ENCODE assay signal across 10 cellular contexts in the genomic region with DNA sequence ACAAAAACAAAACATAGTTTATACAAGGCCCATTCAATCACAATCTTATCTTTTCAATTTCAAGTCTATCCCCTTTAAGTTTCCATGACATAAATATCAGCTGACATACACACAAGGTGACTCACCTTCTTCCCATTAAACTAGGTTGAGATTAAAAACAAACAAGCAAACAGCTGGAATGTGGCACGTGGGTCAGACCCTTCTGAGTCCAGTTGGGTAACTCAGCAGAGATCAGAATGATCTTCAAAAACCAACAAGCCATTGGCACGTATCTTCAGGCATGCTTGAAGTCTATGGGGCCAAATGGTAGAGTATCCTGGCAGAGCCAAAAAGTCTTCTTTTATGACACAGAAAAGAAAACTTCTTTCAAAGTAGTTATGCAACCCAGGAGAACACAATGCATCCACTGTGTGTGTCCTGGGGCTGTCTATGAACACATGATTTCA.
A peak's percentile ranks its signal among the peaks of the same experiment; 100 is the strongest.
DNase-seq lines count a peak whose midpoint lies in the region; ATAC-seq, FAIRE-seq and TF ChIP-seq lines count a peak whose summit lies in the region.
"Had no signal": no experiment of that assay in that cellular context is flagged by ENCODE, and none has a peak within 500 bp of the region (broad histone marks: within the 10 kb centered on the region; RNA-seq: fewer than 3 reads in every experiment).

No MANE protein-coding gene starts in this region.

- TF ChIP-seq POLR2A in H1 (IDR thresholded peaks at IDR 0.05; ENCODE audit: control extremely low read depth in 1 of 2, low read depth in 2 of 2, low read length in 2 of 2): no peak

- no peak overlapping the region for H3K18ac ChIP-seq in H1 (ENCODE audit: extremely low read depth, low read length)

- H2BK20ac ChIP-seq in H1 (ENCODE audit: low read length): no peak overlapping the region

- no peak overlapping the region for H4K8ac ChIP-seq in H1 (ENCODE audit: extremely low read depth, insufficient read depth, low read length)

- H3K9me3 ChIP-seq in H1 (ENCODE audit: insufficient read depth in 2 of 2, low read depth in 1 of 2, low read length in 1 of 2) (no peaks in the 10 kb centered on the region), muscle layer of duodenum (ENCODE audit: control insufficient read depth in 1 of 2, low read length in 2 of 2) (no peaks in the 10 kb centered on the region)

- H3K23ac ChIP-seq in H1 (ENCODE audit: insufficient read length): no peak overlapping the region

- no peak overlapping the region for H2BK120ac ChIP-seq in H1 (replicated peaks; ENCODE audit: low read depth, low read length)

- no peak overlapping the region for H2BK15ac ChIP-seq in H1 (ENCODE audit: low read length)

- H4K91ac ChIP-seq in H1 (replicated peaks; ENCODE audit: insufficient read length, low read length): no peak overlapping the region

- H2AK5ac ChIP-seq in H1 (ENCODE audit: low read depth, low read length): no peak overlapping the region

- DNase-seq in AG09309 (ENCODE audit: low read depth) (peak; percentile 76), LNCaP clone FGC (ENCODE audit: low read depth) (peak; percentile 95), H1 (ENCODE audit: low read depth in 1 of 2, low spot score in 2 of 2) (no peak), NOMO-1 treated with dmso at 0.1 percent for 144 hours (lab: John Stamatoyannopoulos, UW; ENCODE audit: unreplicated experiment) (no peak)
- no peak for DNase-seq in activated effector memory CD4-positive, alpha-beta T cell treated with anti-CD3 and anti-CD28 coated beads, Interleukin-2, amount 50 U/mL, for 16 hours
- DNase-seq in NK-92 treated with Interleukin-12 subunit alpha and Interleukin-12 subunit beta, amount 100 ng/mL, for 24 hours (lab: John Stamatoyannopoulos, UW): no peak
- DNase-seq: activated CD4-positive, alpha-beta T cell treated with anti-CD3 and anti-CD28 coated beads, Interleukin-2, amount 10 ng/mL, durations not matched to agents 7 days and 5 days; CD4-positive, CD25-positive, alpha-beta regulatory T cell had no signal

- no peak overlapping the region for H3K56ac ChIP-seq in H1 (replicated peaks; ENCODE audit: insufficient read length, low read depth, low read length)

- no peaks in the 10 kb centered on the region for H3K79me1 ChIP-seq in H1 (ENCODE audit: low read depth, low read length)

- H3K4me1 ChIP-seq in H1 (replicated peaks in 1 of 4; ENCODE audit: control insufficient read depth in 3 of 4, insufficient read depth in 4 of 4, low read length in 3 of 4) (peaks cover 0 to 9% (median 6%) of the 10 kb centered on the region in 4 experiments; a peak in 5 of 7 replicates), muscle layer of duodenum (ENCODE audit: control insufficient read depth in 1 of 2, insufficient read depth in 2 of 2, low read length in 2 of 2) (peaks cover 4 to 24% of the 10 kb centered on the region in 2 donors)

- TF ChIP-seq RAD21 in H1 (IDR thresholded peaks at IDR 0.05 in 1 of 2, conservative IDR thresholded peaks at IDR 0.05 in 1 of 2; ENCODE audit: low read depth in 2 of 2, low read length in 2 of 2): no peak

- H3K23me2 ChIP-seq in H1 (ENCODE audit: low read depth, low read length): no peaks in the 10 kb centered on the region

- peak overlapping the region; percentile 58 for H2AFZ ChIP-seq in H1 (ENCODE audit: low read length)

- no peak for ATAC-seq in GM18868 (IDR thresholded peaks at IDR 0.05; ENCODE audit: unreplicated experiment)

- H3K27me3 ChIP-seq in H1 (replicated peaks in 1 of 4; ENCODE audit: control insufficient read depth in 3 of 4, extremely low read depth in 1 of 4, insufficient read depth in 3 of 4, low read length in 3 of 4): no peaks in the 10 kb centered on the region
- no peaks in the 10 kb centered on the region for H3K27me3 ChIP-seq in muscle layer of duodenum (ENCODE audit: low read depth, low read length)

- TF ChIP-seq CTCF in AG09309 (IDR thresholded peaks at IDR 0.05; ENCODE audit: control insufficient read depth, insufficient read depth, low read depth, low read length, missing control alignments): no peak
- TF ChIP-seq CTCF in LNCaP clone FGC (IDR thresholded peaks at IDR 0.05; ENCODE audit: control insufficient read depth, extremely low read depth, insufficient read depth): no peak
- no peak for TF ChIP-seq CTCF in H1 (IDR thresholded peaks at IDR 0.05; ENCODE audit: control extremely low read depth in 1 of 3, insufficient read depth in 1 of 3, low read depth in 1 of 3, low read length in 3 of 3)

- H3K36me3 ChIP-seq in H1 (ENCODE audit: control insufficient read depth in 2 of 4, insufficient read depth in 4 of 4, low read length in 3 of 4): no peaks in the 10 kb centered on the region
- peaks cover 0 to 5% of the 10 kb centered on the region in 2 donors for H3K36me3 ChIP-seq in muscle layer of duodenum (ENCODE audit: control insufficient read depth in 1 of 2, insufficient read depth in 2 of 2, low read length in 2 of 2)

- no peak overlapping the region for H3K9ac ChIP-seq in H1 (replicated peaks in 1 of 4; ENCODE audit: extremely low read depth in 1 of 4, low read depth in 3 of 4, low read length in 3 of 4)

- no peak overlapping the region for H2BK5ac ChIP-seq in H1 (ENCODE audit: low read depth, low read length)

- no peak overlapping the region for H3K4me2 ChIP-seq in H1 (ENCODE audit: insufficient read depth in 1 of 2, low read depth in 2 of 2, low read length in 2 of 2)

- H3K14ac ChIP-seq in H1 (ENCODE audit: insufficient read length): no peak overlapping the region

- WGBS in H1 (ENCODE audit: extremely low coverage in 1 of 2, insufficient coverage in 1 of 2, insufficient read length in 1 of 2, insufficient replicate concordance in 2 of 2, low coverage in 1 of 2, low lambda C conversion rate in 2 of 2, missing lambda C conversion rate in 1 of 2), 2 experiments: 83% methylated on average over 2 of the region's 2 CpGs; no CpG with 5 or more reads in 1 of the 2 experiments

- POLR2A ChIA-PET in H1 (lab: Charles Lee; ENCODE audit: partially characterized antibody): no interaction called here

- H3K4ac ChIP-seq in H1 (replicated peaks; ENCODE audit: insufficient read length, low read depth, low read length): no peak overlapping the region

- no peak for FAIRE-seq in H1 (lab: Jason Lieb, UNC)

- no peaks in the 10 kb centered on the region for H4K20me1 ChIP-seq in H1 (replicated peaks in 1 of 2; ENCODE audit: control insufficient read depth in 1 of 2, insufficient read depth in 2 of 2, low read length in 2 of 2)

- no peak overlapping the region for H4K5ac ChIP-seq in H1 (ENCODE audit: insufficient read length, low read depth, low read length)

- H3K4me3 ChIP-seq in AG09309 (ENCODE audit: control insufficient read depth, low read depth, low read length): no peak overlapping the region
- H3K4me3 ChIP-seq in LNCaP clone FGC (ENCODE audit: low read depth, low read length): no peak overlapping the region
- no peak overlapping the region for H3K4me3 ChIP-seq in H1 (ENCODE audit: extremely low read depth in 1 of 4, insufficient read depth in 2 of 4, low read depth in 3 of 4, low read length in 4 of 4)
- no peak overlapping the region for H3K4me3 ChIP-seq in muscle layer of duodenum (ENCODE audit: low read depth in 1 of 2, low read length in 2 of 2)

- H2BK12ac ChIP-seq in H1 (ENCODE audit: low read depth, low read length): no peak overlapping the region

- H3K79me2 ChIP-seq in H1 (ENCODE audit: control insufficient read depth in 1 of 2, insufficient read depth in 2 of 2, low read length in 2 of 2): no peaks in the 10 kb centered on the region

- no peak for TF ChIP-seq EP300 in H1 (IDR thresholded peaks at IDR 0.05; ENCODE audit: borderline replicate concordance in 1 of 2, low read depth in 2 of 2, low read length in 2 of 2)

- CTCF ChIA-PET in H1 (lab: Charles Lee; ENCODE audit: partially characterized antibody): no interaction called here

- no peak overlapping the region for H3K27ac ChIP-seq in H1 (ENCODE audit: low read depth, low read length)
- H3K27ac ChIP-seq in muscle layer of duodenum (ENCODE audit: low read length): peak overlapping the region; percentile 12

TF ChIP-seq in H1, 55 proteins besides CTCF, POLR2A, EP300 and RAD21:
- TF ChIP-seq HDAC6 (IDR thresholded peaks at IDR 0.05; ENCODE audit: low read depth, low read length) (no peak), SP4 (IDR thresholded peaks at IDR 0.05; ENCODE audit: low read length) (no peak), BRCA1 (IDR thresholded peaks at IDR 0.05; ENCODE audit: low read depth, low read length) (no peak), GTF2F1 (IDR thresholded peaks at IDR 0.05; ENCODE audit: borderline replicate concordance, low read depth, low read length) (no peak), TEAD4 (IDR thresholded peaks at IDR 0.05; ENCODE audit: low read depth, low read length) (no peak), RNF2 (IDR thresholded peaks at IDR 0.05; ENCODE audit: borderline replicate concordance, low read depth, low read length, missing control alignments, poor library complexity, severe bottlenecking) (no peak), BCL11A (IDR thresholded peaks at IDR 0.05; ENCODE audit: low read depth in 2 of 2, low read length in 2 of 2) (no peak), TBP (IDR thresholded peaks at IDR 0.05; ENCODE audit: low read depth, low read length) (no peak), TCF12 (IDR thresholded peaks at IDR 0.05; ENCODE audit: low read depth, low read length) (no peak), EGR1 (IDR thresholded peaks at IDR 0.05; ENCODE audit: borderline replicate concordance, low read depth, low read length) (no peak), NANOG (IDR thresholded peaks at IDR 0.05; ENCODE audit: insufficient read depth, low read depth, low read length, poor library complexity, severe bottlenecking) (no peak), HDAC2 (IDR thresholded peaks at IDR 0.05; ENCODE audit: borderline replicate concordance in 1 of 2, low read depth in 2 of 2, low read length in 2 of 2) (no peak), ASH2L (IDR thresholded peaks at IDR 0.05; ENCODE audit: low read length) (no peak), JUND (IDR thresholded peaks at IDR 0.05; ENCODE audit: low read length) (no peak)
- TF ChIP-seq, protein P1, sequence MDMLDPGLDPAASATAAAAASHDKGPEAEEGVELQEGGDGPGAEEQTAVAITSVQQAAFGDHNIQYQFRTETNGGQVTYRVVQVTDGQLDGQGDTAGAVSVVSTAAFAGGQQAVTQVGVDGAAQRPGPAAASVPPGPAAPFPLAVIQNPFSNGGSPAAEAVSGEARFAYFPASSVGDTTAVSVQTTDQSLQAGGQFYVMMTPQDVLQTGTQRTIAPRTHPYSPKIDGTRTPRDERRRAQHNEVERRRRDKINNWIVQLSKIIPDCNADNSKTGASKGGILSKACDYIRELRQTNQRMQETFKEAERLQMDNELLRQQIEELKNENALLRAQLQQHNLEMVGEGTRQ (IDR thresholded peaks at IDR 0.05; ENCODE audit: low read length): no peak
- TF ChIP-seq, protein P2, sequence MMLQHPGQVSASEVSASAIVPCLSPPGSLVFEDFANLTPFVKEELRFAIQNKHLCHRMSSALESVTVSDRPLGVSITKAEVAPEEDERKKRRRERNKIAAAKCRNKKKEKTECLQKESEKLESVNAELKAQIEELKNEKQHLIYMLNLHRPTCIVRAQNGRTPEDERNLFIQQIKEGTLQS (IDR thresholded peaks at IDR 0.05; ENCODE audit: insufficient read depth, low read depth, low read length): no peak

Comparison
In these comparisons a context has a peak if more than half of its experiments do, and no peak if none do; other contexts are left out.
1. DNase-seq: peak in AG09309 (single experiment) and LNCaP clone FGC (single experiment); none in H1 (0 of 2), activated effector memory CD4-positive, alpha-beta T cell treated with anti-CD3 and anti-CD28 coated beads, Interleukin-2, amount 50 U/mL, for 16 hours (single experiment), NOMO-1 treated with dmso at 0.1 percent for 144 hours (single experiment) and NK-92 treated with Interleukin-12 subunit alpha and Interleukin-12 subunit beta, amount 100 ng/mL, for 24 hours (single experiment).